Comparison of ENCODE assay signal across 8 cellular contexts in genomic region chr22:22357024-22357868, GRCh38.
DNase-seq lines count a peak whose midpoint lies in the region; ATAC-seq, FAIRE-seq and TF ChIP-seq lines count a peak whose summit lies in the region.

No MANE protein-coding gene starts in this region.

- peak; percentile 75 for ATAC-seq in HG02642 (IDR thresholded peaks at IDR 0.05; ENCODE audit: poor library complexity, unreplicated experiment)

- H3K27me3 ChIP-seq in astrocyte (ENCODE audit: insufficient read depth, low read length): peaks cover 2% of the 10 kb centered on the region

- H4K20me1 ChIP-seq in astrocyte (ENCODE audit: insufficient read depth, low read length): no peaks in the 10 kb centered on the region

- DNase-seq in GDM1 (lab: John Stamatoyannopoulos, UW) (peak; percentile 64), NCI-H1694 treated with DMSO at 0.1 percent for 48 hours (lab: John Stamatoyannopoulos, UW) (peak; percentile 69), T-helper 2 cell (peak; percentile 13 to 67 (median 58)), astrocyte (ENCODE audit: low read depth) (no peak), iPS DF 19.7 (ENCODE audit: low read depth, low spot score) (peak; percentile 35), cerebellar nuclear complex (lab: John Stamatoyannopoulos, UW) (no peak)
- DNase-seq in stimulated activated CD4-positive, alpha-beta T cell treated with anti-CD3 and anti-CD28 coated beads, Interleukin-12 subunit alpha, Interleukin-12 subunit beta, amount 100 ng/mL, for 4 hours: peak; percentile 66

- no peaks in the 10 kb centered on the region for H3K4me1 Mint-ChIP-seq in astrocyte (ENCODE audit: low read depth, unreplicated experiment)

- peak overlapping the region; percentile 72 for H3K27ac Mint-ChIP-seq in astrocyte (ENCODE audit: unreplicated experiment)

- H3K4me2 ChIP-seq in astrocyte (ENCODE audit: low read length): no peak overlapping the region

- peaks cover 5% of the 10 kb centered on the region for H3K9me3 Mint-ChIP-seq in astrocyte (ENCODE audit: unreplicated experiment)

- H3K4me3 ChIP-seq in astrocyte (ENCODE audit: insufficient read depth, low read depth, low read length): no peak overlapping the region

- no peak overlapping the region for H3K9ac ChIP-seq in astrocyte (ENCODE audit: low read length)

- peak overlapping the region; percentile 40 for H3K4me3 Mint-ChIP-seq in astrocyte (ENCODE audit: unreplicated experiment)

- H3K27ac ChIP-seq in astrocyte (ENCODE audit: low read depth, low read length): no peak overlapping the region

- FAIRE-seq in astrocyte (lab: Jason Lieb, UNC): no peak

- H3K36me3 Mint-ChIP-seq in astrocyte (ENCODE audit: low read depth, unreplicated experiment): no peaks in the 10 kb centered on the region

- no peaks in the 10 kb centered on the region for H3K79me2 ChIP-seq in astrocyte (ENCODE audit: insufficient read depth, low read length)

- H2AFZ ChIP-seq in astrocyte (ENCODE audit: low read depth, low read length): no peak overlapping the region

- TF ChIP-seq CTCF in astrocyte (IDR thresholded peaks at IDR 0.05; ENCODE audit: insufficient read depth, low read depth, low read length): peak; percentile 50

- peaks cover 63% of the 10 kb centered on the region for H3K27me3 Mint-ChIP-seq in astrocyte (ENCODE audit: low read depth, unreplicated experiment)

- H3K4me1 ChIP-seq in astrocyte (ENCODE audit: insufficient read depth, low read length): no peaks in the 10 kb centered on the region

- H3K9me3 ChIP-seq in astrocyte (ENCODE audit: insufficient read depth, low read depth, low read length): no peaks in the 10 kb centered on the region

- no peaks in the 10 kb centered on the region for H3K36me3 ChIP-seq in astrocyte (ENCODE audit: insufficient read depth, low read length)

Comparison
In these comparisons a context has a peak if more than half of its experiments do, and no peak if none do; other contexts are left out.
1. DNase-seq: peak in GDM1 (single experiment), NCI-H1694 treated with DMSO at 0.1 percent for 48 hours (single experiment), T-helper 2 cell (5 of 5), iPS DF 19.7 (single experiment) and stimulated activated CD4-positive, alpha-beta T cell treated with anti-CD3 and anti-CD28 coated beads, Interleukin-12 subunit alpha, Interleukin-12 subunit beta, amount 100 ng/mL, for 4 hours (single experiment); none in astrocyte (single experiment) and cerebellar nuclear complex (0 of 2).